Comparison of ENCODE assay signal across 1 cellular context in the genomic region with DNA sequence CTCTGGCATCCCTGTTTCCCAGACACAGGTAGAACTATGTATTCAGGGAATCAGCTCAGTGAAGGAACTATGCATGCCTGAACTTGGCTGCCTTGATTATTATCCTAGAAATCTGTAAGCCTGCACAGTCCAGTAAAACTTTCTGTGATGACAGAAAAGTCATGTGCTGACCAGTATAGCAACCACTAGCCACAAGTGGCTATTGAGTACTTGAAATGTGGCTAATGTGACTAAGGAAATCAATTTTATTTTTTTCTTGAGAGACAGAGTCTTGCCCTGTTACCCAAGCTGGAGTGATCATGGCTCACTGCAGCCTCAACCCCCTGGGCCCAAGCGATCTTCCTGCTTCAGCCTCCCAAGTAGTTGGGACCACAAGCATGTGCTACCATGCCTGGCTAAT.
TF ChIP-seq lines count a peak whose summit lies in the region.

No MANE protein-coding gene starts in this region.

TF ChIP-seq in GM12878, 131 proteins besides CTCF, POLR2A, EP300 and RAD21:
- TF ChIP-seq KDM1A (IDR thresholded peaks at IDR 0.05; ENCODE audit: borderline replicate concordance) (no peak), BCL3 (IDR thresholded peaks at IDR 0.05; ENCODE audit: borderline replicate concordance, insufficient read depth, low read depth, low read length, poor library complexity, severe bottlenecking) (no peak), RELA (IDR thresholded peaks at IDR 0.05; ENCODE audit: borderline replicate concordance, partially characterized antibody) (no peak), NFIC (IDR thresholded peaks at IDR 0.05; ENCODE audit: low read depth, low read length) (no peak), SMARCA5 (IDR thresholded peaks at IDR 0.05) (no peak), FOXM1 (IDR thresholded peaks at IDR 0.05; ENCODE audit: low read depth, low read length) (no peak), NR2C1 (IDR thresholded peaks at IDR 0.05) (no peak), HDAC2 (IDR thresholded peaks at IDR 0.05) (no peak), NR2F1 (conservative IDR thresholded peaks at IDR 0.05) (no peak), PAX5 (IDR thresholded peaks at IDR 0.05; ENCODE audit: borderline replicate concordance, low read depth, low read length) (no peak), USF1 (IDR thresholded peaks at IDR 0.05; ENCODE audit: borderline replicate concordance, extremely low read length, insufficient read depth, low read depth, low read length) (no peak), RB1 (IDR thresholded peaks at IDR 0.05; ENCODE audit: borderline replicate concordance) (no peak), STAT3 (IDR thresholded peaks at IDR 0.05; ENCODE audit: low read depth, low read length) (no peak), JUNB (IDR thresholded peaks at IDR 0.05) (no peak), LARP7 (IDR thresholded peaks at IDR 0.05) (no peak), MYC (IDR thresholded peaks at IDR 0.05; ENCODE audit: insufficient read depth, insufficient read length, insufficient replicate concordance, low read length, severe bottlenecking) (no peak)
- TF ChIP-seq, protein P1, sequence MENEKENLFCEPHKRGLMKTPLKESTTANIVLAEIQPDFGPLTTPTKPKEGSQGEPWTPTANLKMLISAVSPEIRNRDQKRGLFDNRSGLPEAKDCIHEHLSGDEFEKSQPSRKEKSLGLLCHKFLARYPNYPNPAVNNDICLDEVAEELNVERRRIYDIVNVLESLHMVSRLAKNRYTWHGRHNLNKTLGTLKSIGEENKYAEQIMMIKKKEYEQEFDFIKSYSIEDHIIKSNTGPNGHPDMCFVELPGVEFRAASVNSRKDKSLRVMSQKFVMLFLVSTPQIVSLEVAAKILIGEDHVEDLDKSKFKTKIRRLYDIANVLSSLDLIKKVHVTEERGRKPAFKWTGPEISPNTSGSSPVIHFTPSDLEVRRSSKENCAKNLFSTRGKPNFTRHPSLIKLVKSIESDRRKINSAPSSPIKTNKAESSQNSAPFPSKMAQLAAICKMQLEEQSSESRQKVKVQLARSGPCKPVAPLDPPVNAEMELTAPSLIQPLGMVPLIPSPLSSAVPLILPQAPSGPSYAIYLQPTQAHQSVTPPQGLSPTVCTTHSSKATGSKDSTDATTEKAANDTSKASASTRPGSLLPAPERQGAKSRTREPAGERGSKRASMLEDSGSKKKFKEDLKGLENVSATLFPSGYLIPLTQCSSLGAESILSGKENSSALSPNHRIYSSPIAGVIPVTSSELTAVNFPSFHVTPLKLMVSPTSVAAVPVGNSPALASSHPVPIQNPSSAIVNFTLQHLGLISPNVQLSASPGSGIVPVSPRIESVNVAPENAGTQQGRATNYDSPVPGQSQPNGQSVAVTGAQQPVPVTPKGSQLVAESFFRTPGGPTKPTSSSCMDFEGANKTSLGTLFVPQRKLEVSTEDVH (IDR thresholded peaks at IDR 0.05; ENCODE audit: low read depth, partially characterized antibody) = no peak
- TF ChIP-seq, protein P2, sequence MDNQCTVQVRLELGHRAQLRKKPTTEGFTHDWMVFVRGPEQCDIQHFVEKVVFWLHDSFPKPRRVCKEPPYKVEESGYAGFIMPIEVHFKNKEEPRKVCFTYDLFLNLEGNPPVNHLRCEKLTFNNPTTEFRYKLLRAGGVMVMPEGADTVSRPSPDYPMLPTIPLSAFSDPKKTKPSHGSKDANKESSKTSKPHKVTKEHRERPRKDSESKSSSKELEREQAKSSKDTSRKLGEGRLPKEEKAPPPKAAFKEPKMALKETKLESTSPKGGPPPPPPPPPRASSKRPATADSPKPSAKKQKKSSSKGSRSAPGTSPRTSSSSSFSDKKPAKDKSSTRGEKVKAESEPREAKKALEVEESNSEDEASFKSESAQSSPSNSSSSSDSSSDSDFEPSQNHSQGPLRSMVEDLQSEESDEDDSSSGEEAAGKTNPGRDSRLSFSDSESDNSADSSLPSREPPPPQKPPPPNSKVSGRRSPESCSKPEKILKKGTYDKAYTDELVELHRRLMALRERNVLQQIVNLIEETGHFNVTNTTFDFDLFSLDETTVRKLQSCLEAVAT (IDR thresholded peaks at IDR 0.05) = no peak
